Comparison of ENCODE assay signal across 1 cellular context in genomic region chr6:24231578-24231977, GRCh38.
TF ChIP-seq lines count a peak whose summit lies in the region.

No MANE protein-coding gene starts in this region.

TF ChIP-seq in neural cell, 6 proteins besides CTCF, POLR2A, EP300 and RAD21 (continued from another document):
- no peak for TF ChIP-seq SMC3 (conservative IDR thresholded peaks at IDR 0.05; ENCODE audit: poor library complexity)
- TF ChIP-seq POLR2AphosphoS5 (IDR thresholded peaks at IDR 0.05): no peak
- TF ChIP-seq MXI1 (conservative IDR thresholded peaks at IDR 0.05; ENCODE audit: poor library complexity, severe bottlenecking): no peak
